8 cellular contexts compared by ENCODE assay signal in the genomic region with DNA sequence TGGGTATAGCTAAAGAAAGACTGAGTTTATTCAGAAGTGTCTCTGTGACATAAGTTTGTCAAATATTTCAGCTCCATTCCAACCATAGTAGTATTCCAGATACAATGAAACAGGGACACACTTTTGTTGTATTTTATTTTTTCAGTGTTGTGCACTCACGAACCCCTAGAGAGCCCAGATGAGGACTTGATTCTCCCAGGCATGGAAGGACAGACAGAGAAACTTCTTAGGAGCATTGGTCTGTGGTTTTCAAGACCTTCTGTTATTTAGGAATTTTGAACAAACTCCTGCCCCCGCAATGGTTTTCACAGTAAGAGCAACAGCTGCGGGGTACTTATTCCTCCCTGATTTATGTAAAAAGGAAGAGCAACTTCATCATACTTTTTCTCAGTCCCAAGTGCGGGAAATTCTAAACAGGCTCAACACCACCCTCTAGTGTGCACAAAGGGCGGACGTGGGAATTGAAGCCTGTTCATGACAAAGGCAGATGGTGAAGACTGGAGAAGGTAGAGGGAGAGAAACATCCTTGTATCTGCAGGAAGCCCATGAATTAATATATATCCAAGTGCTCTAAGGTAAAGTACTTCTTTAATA.
DNase-seq lines count a peak whose midpoint lies in the region; ATAC-seq and TF ChIP-seq lines count a peak whose summit lies in the region.

No MANE protein-coding gene starts in this region.

- no peaks in the 10 kb centered on the region for H3K9me3 Mint-ChIP-seq in activated T-helper 2 cell treated with anti-CD3 and anti-CD28 coated beads, Interferon-gamma antibody, Interleukin-2, Interleukin-4, amounts not matched to agents 10 μg/mL and 5 μg/mL and 100 μg/mL, durations not matched to agents 14 hours and 24 hours and 36 hours
- H3K9me3 Mint-ChIP-seq in glutamatergic neuron (ENCODE audit: unreplicated experiment) = no peaks in the 10 kb centered on the region

- no peaks in the 10 kb centered on the region for H3K36me3 Mint-ChIP-seq in activated T-helper 2 cell treated with anti-CD3 and anti-CD28 coated beads, Interferon-gamma antibody, Interleukin-2, Interleukin-4, amounts not matched to agents 10 μg/mL and 5 μg/mL and 100 μg/mL, durations not matched to agents 14 hours and 24 hours and 36 hours (ENCODE audit: low read depth)
- H3K36me3 Mint-ChIP-seq in glutamatergic neuron (ENCODE audit: unreplicated experiment) = no peaks in the 10 kb centered on the region

- H3K4me3 Mint-ChIP-seq in activated T-helper 2 cell treated with anti-CD3 and anti-CD28 coated beads, Interferon-gamma antibody, Interleukin-2, Interleukin-4, amounts not matched to agents 10 μg/mL and 5 μg/mL and 100 μg/mL, durations not matched to agents 14 hours and 24 hours and 36 hours (ENCODE audit: low read depth) = no peak overlapping the region
- no peak overlapping the region for H3K4me3 Mint-ChIP-seq in glutamatergic neuron (ENCODE audit: unreplicated experiment)

- peak; percentile 79 for ATAC-seq in HG03159 (IDR thresholded peaks at IDR 0.05; ENCODE audit: unreplicated experiment)
- ATAC-seq in GM21381 (IDR thresholded peaks at IDR 0.05; ENCODE audit: unreplicated experiment) = no peak

- intact Hi-C loops in activated T-helper 2 cell treated with anti-CD3 and anti-CD28 coated beads, Interferon-gamma antibody, Interleukin-2, Interleukin-4, amounts not matched to agents 10 μg/mL and 5 μg/mL and 100 μg/mL, durations not matched to agents 14 hours and 24 hours and 36 hours (cut with micrococcal nuclease) = loop anchor here (1.0 to 5.0 kb wide), 2 partner anchors 831 to 852 kb away; no protein-coding TSS in a partner anchor
- intact Hi-C loops in posterior vena cava (cut with DNase I) = no loop called here

- peak; percentile 1 for DNase-seq in stimulated activated naive CD4-positive, alpha-beta T cell treated with Interleukin-2 at 50 U/mL for 16 hours (lab: John Stamatoyannopoulos, UW)
- DNase-seq in stimulated activated naive CD4-positive, alpha-beta T cell (lab: John Stamatoyannopoulos, UW) = no peak
- DNase-seq in NCI-H524 treated with DMSO at 0.1 percent for 48 hours (lab: John Stamatoyannopoulos, UW) (peak; percentile 3), glutamatergic neuron (peak; percentile 72), posterior vena cava (ENCODE audit: low spot score) (peak; percentile 83)
- DNase-seq in activated T-helper 2 cell treated with anti-CD3 and anti-CD28 coated beads, Interferon-gamma antibody, Interleukin-2, Interleukin-4, amounts not matched to agents 10 μg/mL and 5 μg/mL and 100 μg/mL, durations not matched to agents 14 hours and 24 hours and 36 hours (ENCODE audit: low spot score) = peak; percentile 23

- peak; percentile 69 for TF ChIP-seq CTCF in glutamatergic neuron (IDR thresholded peaks at IDR 0.05; ENCODE audit: partially characterized antibody, unreplicated experiment)

- H3K4me1 Mint-ChIP-seq in activated T-helper 2 cell treated with anti-CD3 and anti-CD28 coated beads, Interferon-gamma antibody, Interleukin-2, Interleukin-4, amounts not matched to agents 10 μg/mL and 5 μg/mL and 100 μg/mL, durations not matched to agents 14 hours and 24 hours and 36 hours (ENCODE audit: low read depth) = no peaks in the 10 kb centered on the region
- peaks cover 3% of the 10 kb centered on the region for H3K4me1 Mint-ChIP-seq in glutamatergic neuron (ENCODE audit: low read depth, unreplicated experiment)

- H3K27me3 Mint-ChIP-seq in activated T-helper 2 cell treated with anti-CD3 and anti-CD28 coated beads, Interferon-gamma antibody, Interleukin-2, Interleukin-4, amounts not matched to agents 10 μg/mL and 5 μg/mL and 100 μg/mL, durations not matched to agents 14 hours and 24 hours and 36 hours (ENCODE audit: low read depth) = peaks cover 2% of the 10 kb centered on the region
- no peaks in the 10 kb centered on the region for H3K27me3 Mint-ChIP-seq in glutamatergic neuron (ENCODE audit: unreplicated experiment)

- no peak overlapping the region for H3K27ac Mint-ChIP-seq in activated T-helper 2 cell treated with anti-CD3 and anti-CD28 coated beads, Interferon-gamma antibody, Interleukin-2, Interleukin-4, amounts not matched to agents 10 μg/mL and 5 μg/mL and 100 μg/mL, durations not matched to agents 14 hours and 24 hours and 36 hours
- H3K27ac Mint-ChIP-seq in glutamatergic neuron (ENCODE audit: unreplicated experiment) = no peak overlapping the region

Comparison
In these comparisons a context has a peak if more than half of its experiments do, and no peak if none do; other contexts are left out.
1. DNase-seq: peak in stimulated activated naive CD4-positive, alpha-beta T cell treated with Interleukin-2 at 50 U/mL for 16 hours (single experiment), NCI-H524 treated with DMSO at 0.1 percent for 48 hours (single experiment), activated T-helper 2 cell treated with anti-CD3 and anti-CD28 coated beads, Interferon-gamma antibody, Interleukin-2, Interleukin-4, amounts not matched to agents 10 μg/mL and 5 μg/mL and 100 μg/mL, durations not matched to agents 14 hours and 24 hours and 36 hours (single experiment), glutamatergic neuron (single experiment) and posterior vena cava (single experiment); none in stimulated activated naive CD4-positive, alpha-beta T cell (0 of 6).